Comparison of ENCODE assay signal across 9 cellular contexts in genomic region chr4:26179316-26179760, GRCh38.
DNase-seq lines count a peak whose midpoint lies in the region; ATAC-seq lines count a peak whose summit lies in the region.
"Had no signal": no experiment of that assay in that cellular context is flagged by ENCODE, and none has a peak within 500 bp of the region (broad histone marks: within the 10 kb centered on the region; RNA-seq: fewer than 3 reads in every experiment).

No MANE protein-coding gene starts in this region.

- intact Hi-C loops in activated T-helper 1 cell treated with anti-CD3 and anti-CD28 coated beads, Interleukin-12 subunit alpha, Interleukin-12 subunit beta, Interleukin-2, Interleukin-4 antibody, amounts not matched to agents 30 ng/mL and 10 ng/mL and 1 ng/mL, durations not matched to agents 14 hours and 24 hours and 36 hours (cut with micrococcal nuclease), result loop anchor here (1.0 kb wide), 1 partner anchor 48 kb away; no protein-coding TSS in a partner anchor

- peak; percentile 89 for ATAC-seq in GM18517 (IDR thresholded peaks at IDR 0.05; ENCODE audit: unreplicated experiment)
- peak; percentile 79 for ATAC-seq in GM19452 (IDR thresholded peaks at IDR 0.05; ENCODE audit: unreplicated experiment)
- peak; percentile 79 for ATAC-seq in HG02973 (IDR thresholded peaks at IDR 0.05; ENCODE audit: unreplicated experiment)
- ATAC-seq in esophagus mucosa, result no peak

- H3K4me3 Mint-ChIP-seq in activated T-helper 1 cell treated with anti-CD3 and anti-CD28 coated beads, Interleukin-12 subunit alpha, Interleukin-12 subunit beta, Interleukin-2, Interleukin-4 antibody, amounts not matched to agents 30 ng/mL and 10 ng/mL and 1 ng/mL, durations not matched to agents 14 hours and 24 hours and 36 hours, result no peak overlapping the region

- DNase-seq in activated T-helper 1 cell treated with anti-CD3 and anti-CD28 coated beads, Interleukin-12 subunit alpha, Interleukin-12 subunit beta, Interleukin-2, Interleukin-4 antibody, amounts not matched to agents 30 ng/mL and 10 ng/mL and 1 ng/mL, durations not matched to agents 14 hours and 24 hours and 36 hours (ENCODE audit: low spot score), result no peak
- DNase-seq in NCI-H1694 treated with DMSO at 0.1 percent for 48 hours (lab: John Stamatoyannopoulos, UW) (no peak), KBM-7 (no peak)
- DNase-seq: EL, NCI-H2029 treated with DMSO at 0.1 percent for 48 hours had no signal

- H3K4me1 Mint-ChIP-seq in activated T-helper 1 cell treated with anti-CD3 and anti-CD28 coated beads, Interleukin-12 subunit alpha, Interleukin-12 subunit beta, Interleukin-2, Interleukin-4 antibody, amounts not matched to agents 30 ng/mL and 10 ng/mL and 1 ng/mL, durations not matched to agents 14 hours and 24 hours and 36 hours (ENCODE audit: low read depth), result peaks cover 44% of the 10 kb centered on the region

- H3K27ac Mint-ChIP-seq in activated T-helper 1 cell treated with anti-CD3 and anti-CD28 coated beads, Interleukin-12 subunit alpha, Interleukin-12 subunit beta, Interleukin-2, Interleukin-4 antibody, amounts not matched to agents 30 ng/mL and 10 ng/mL and 1 ng/mL, durations not matched to agents 14 hours and 24 hours and 36 hours, result peak overlapping the region; percentile 64

- in situ Hi-C loops in KBM-7 (cut with MboI; ENCODE audit: low pct_unique_long_range_greater_than_20kb, low sequenced_read_pairs), result no loop called here

- H3K27me3 Mint-ChIP-seq in activated T-helper 1 cell treated with anti-CD3 and anti-CD28 coated beads, Interleukin-12 subunit alpha, Interleukin-12 subunit beta, Interleukin-2, Interleukin-4 antibody, amounts not matched to agents 30 ng/mL and 10 ng/mL and 1 ng/mL, durations not matched to agents 14 hours and 24 hours and 36 hours (ENCODE audit: insufficient read depth), result no peaks in the 10 kb centered on the region

- peaks cover 7% of the 10 kb centered on the region for H3K9me3 Mint-ChIP-seq in activated T-helper 1 cell treated with anti-CD3 and anti-CD28 coated beads, Interleukin-12 subunit alpha, Interleukin-12 subunit beta, Interleukin-2, Interleukin-4 antibody, amounts not matched to agents 30 ng/mL and 10 ng/mL and 1 ng/mL, durations not matched to agents 14 hours and 24 hours and 36 hours

- peaks cover 10% of the 10 kb centered on the region for H3K36me3 Mint-ChIP-seq in activated T-helper 1 cell treated with anti-CD3 and anti-CD28 coated beads, Interleukin-12 subunit alpha, Interleukin-12 subunit beta, Interleukin-2, Interleukin-4 antibody, amounts not matched to agents 30 ng/mL and 10 ng/mL and 1 ng/mL, durations not matched to agents 14 hours and 24 hours and 36 hours (ENCODE audit: low read depth)
